ENCODE assay signal across 7 cellular contexts in the genomic region with DNA sequence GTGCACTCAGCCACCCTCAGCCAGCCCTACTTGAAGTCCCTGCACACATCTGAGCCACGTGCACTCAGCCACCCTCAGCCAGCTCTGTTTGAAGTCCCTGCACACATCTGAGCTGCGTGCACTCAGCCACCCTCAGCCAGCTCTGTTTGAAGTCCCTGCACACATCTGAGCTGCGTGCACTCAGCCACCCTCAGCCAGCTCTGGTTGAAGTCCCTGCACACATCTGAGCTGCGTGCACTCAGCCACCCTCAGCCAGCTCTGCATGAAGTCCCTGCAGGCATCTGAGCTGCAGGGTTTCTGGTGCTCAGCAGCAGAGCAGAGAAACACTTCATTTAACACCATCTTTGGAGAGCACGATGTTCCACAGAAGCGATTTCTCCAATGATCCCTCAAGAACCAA.
DNase-seq lines count a peak whose midpoint lies in the region; ATAC-seq and TF ChIP-seq lines count a peak whose summit lies in the region.
"Not testable (repeated sequence)": the region's sequence is repeated elsewhere in the genome, so short reads cannot be mapped to it uniquely, and the experiment has no call there.

No MANE protein-coding gene starts in this region.

- DNase-seq in DND-41: peak; percentile 20
- peak; percentile 11 for DNase-seq in activated CD4-positive, alpha-beta T cell treated with anti-CD3 and anti-CD28 coated beads, Interleukin-2, amount 50 U/mL, for 1 hour
- DNase-seq in activated CD8-positive, alpha-beta memory T cell treated with anti-CD3 and anti-CD28 coated beads, Interleukin-2, amount 50 U/mL, for 48 hours: peak; percentile 25
- DNase-seq in endodermal cell: peak; percentile 9
- DNase-seq in naive thymus-derived CD8-positive, alpha-beta T cell: peak in 6 of 10 donors; percentile 9 to 42 (median 34)

- not testable (repeated sequence) for H3K27ac Mint-ChIP-seq in endodermal cell
- peak overlapping the region in 9 of 10 donors; percentile 65 to 91 (median 85) for H3K27ac Mint-ChIP-seq in naive thymus-derived CD8-positive, alpha-beta T cell

- peaks cover 75% of the 10 kb centered on the region for H3K36me3 ChIP-seq in BLaER1
- H3K36me3 ChIP-seq in DND-41 (ENCODE audit: insufficient read depth, low read length): peaks cover 88% of the 10 kb centered on the region
- H3K36me3 ChIP-seq in endodermal cell (ENCODE audit: control insufficient read depth, insufficient read depth, low read length): peaks cover 36% of the 10 kb centered on the region

- H3K9me3 ChIP-seq in BLaER1; DND-41 (ENCODE audit: insufficient read depth, low read length, severe bottlenecking); endodermal cell (ENCODE audit: control insufficient read depth, low read length): not testable (repeated sequence)

- not testable (repeated sequence) for H3K4me3 Mint-ChIP-seq in endodermal cell
- peak overlapping the region in 7 of 10 donors; percentile 12 to 54 (median 18) for H3K4me3 Mint-ChIP-seq in naive thymus-derived CD8-positive, alpha-beta T cell

- H3K4me1 Mint-ChIP-seq in endodermal cell: peaks cover 20% of the 10 kb centered on the region
- H3K4me1 Mint-ChIP-seq in naive thymus-derived CD8-positive, alpha-beta T cell: peaks cover 29 to 58% (median 42%) of the 10 kb centered on the region in 4 donors

- not testable (repeated sequence) for H3K9me3 Mint-ChIP-seq in endodermal cell; naive thymus-derived CD8-positive, alpha-beta T cell

- H3K27ac ChIP-seq in BLaER1; endodermal cell (ENCODE audit: low read depth, low read length): not testable (repeated sequence)
- H3K27ac ChIP-seq in DND-41 (ENCODE audit: low read length) (0 out of 2 replicates have a peak overlapping the region, but pooled peaks have one; percentile 23), angular gyrus (ENCODE audit: low read depth, low read length) (peak overlapping the region; percentile 57)

- peak overlapping the region; percentile 86 for H3K4me2 ChIP-seq in BLaER1
- not testable (repeated sequence) for H3K4me2 ChIP-seq in DND-41 (ENCODE audit: insufficient read depth, low read length)

- H3K79me2 ChIP-seq in DND-41 (ENCODE audit: insufficient read depth, low read length): not testable (repeated sequence)

- peaks cover 90% of the 10 kb centered on the region for H3K4me1 ChIP-seq in BLaER1
- H3K4me1 ChIP-seq in DND-41 (ENCODE audit: insufficient read depth, low read length); endodermal cell (ENCODE audit: control insufficient read depth, insufficient read depth, low read length): not testable (repeated sequence)

- ATAC-seq in DND-41 (ENCODE audit: insufficient read depth, low read depth): not testable (repeated sequence)
- peak in 1 of 2 donors; percentile 64 for ATAC-seq in naive thymus-derived CD8-positive, alpha-beta T cell

- not testable (repeated sequence) for H3K27me3 Mint-ChIP-seq in endodermal cell (ENCODE audit: insufficient read depth); naive thymus-derived CD8-positive, alpha-beta T cell

- not testable (repeated sequence) for TF ChIP-seq CTCF in DND-41 (IDR thresholded peaks at IDR 0.05; ENCODE audit: borderline replicate concordance, extremely low read depth, low read length, poor library complexity, severe bottlenecking); endodermal cell (conservative IDR thresholded peaks at IDR 0.05)

- H2AFZ ChIP-seq in DND-41 (ENCODE audit: low read depth, low read length): not testable (repeated sequence)

- H3K36me3 Mint-ChIP-seq in endodermal cell (ENCODE audit: low read depth): peaks cover 45% of the 10 kb centered on the region
- H3K36me3 Mint-ChIP-seq in naive thymus-derived CD8-positive, alpha-beta T cell: peaks cover 9 to 80% (median 30%) of the 10 kb centered on the region in 3 donors

- not testable (repeated sequence) for H3K9ac ChIP-seq in BLaER1; DND-41 (ENCODE audit: low read depth, low read length); endodermal cell (ENCODE audit: extremely low read depth, low read length, poor library complexity, severe bottlenecking)

- H4K20me1 ChIP-seq in BLaER1: peaks cover 97% of the 10 kb centered on the region
- H4K20me1 ChIP-seq in DND-41 (ENCODE audit: insufficient read depth, low read length): not testable (repeated sequence)

- POLR2A ChIA-PET in naive thymus-derived CD8-positive, alpha-beta T cell (lab: Charles Lee): interaction anchor here (1.0 kb wide), 1 partner anchor 10 kb away, joined by 3 read pairs; no protein-coding TSS in a partner anchor

- 93 to 94% methylated on average over 4 to 6 of the region's 6 CpGs for WGBS in endodermal cell (ENCODE audit: insufficient coverage in 1 of 2, insufficient read length in 1 of 2), 2 experiments

- H3K27me3 ChIP-seq in BLaER1; DND-41 (ENCODE audit: insufficient read depth, low read length, poor library complexity); endodermal cell (ENCODE audit: control insufficient read depth, insufficient read depth, low read length, poor library complexity, severe bottlenecking): not testable (repeated sequence)

- not testable (repeated sequence) for H3K4me3 ChIP-seq in BLaER1; DND-41 (ENCODE audit: low read depth in 1 of 2, low read length in 2 of 2); endodermal cell (ENCODE audit: low read length)
